Comparison of ENCODE assay signal across 26 cellular contexts in genomic region chr1:67544921-67545320, GRCh38.
"Had no signal": no experiment of that assay in that cellular context is flagged by ENCODE, and none has a peak within 500 bp of the region (broad histone marks: within the 10 kb centered on the region; RNA-seq: fewer than 3 reads in every experiment).

No MANE protein-coding gene starts in this region.

- H2AFZ ChIP-seq: parathyroid adenoma had no signal

- H3K79me2 ChIP-seq: parathyroid adenoma had no signal

- H3K36me3 Mint-ChIP-seq: immature natural killer cell; naive thymus-derived CD8-positive, alpha-beta T cell; stimulated activated naive B cell treated with anti-CD40 and anti-IgM and Interleukin-4, amounts not matched to agents 10 μg/mL and 1 μg/mL and 100 μg/mL, for 72 hours had no signal

- H3K9ac ChIP-seq: parathyroid adenoma had no signal

- H3K9me3 Mint-ChIP-seq: immature natural killer cell; stimulated activated naive B cell treated with anti-CD40 and anti-IgM and Interleukin-4, amounts not matched to agents 10 μg/mL and 1 μg/mL and 100 μg/mL, for 72 hours had no signal

- DNase-seq: dermis blood vessel endothelial cell; effector memory CD4-positive, alpha-beta T cell; erythroblast; esophagus squamous epithelium; hypothalamus; immature natural killer cell; left ventricle myocardium superior; lower lobe of right lung; naive thymus-derived CD8-positive, alpha-beta T cell; right cardiac atrium; sigmoid colon; spleen; stimulated activated naive B cell treated with anti-CD40 and anti-IgM and Interleukin-4, amounts not matched to agents 10 μg/mL and 1 μg/mL and 100 μg/mL, for 72 hours; transverse colon; upper lobe of right lung; uterus had no signal

- H3K27me3 ChIP-seq: esophagus squamous epithelium, sigmoid colon, spleen, transverse colon, upper lobe of right lung, uterus had no signal

- ATAC-seq: left ventricle myocardium superior; lower lobe of right lung; naive thymus-derived CD8-positive, alpha-beta T cell; right cardiac atrium; stimulated activated naive B cell treated with anti-CD40 and anti-IgM and Interleukin-4, amounts not matched to agents 10 μg/mL and 1 μg/mL and 100 μg/mL, for 72 hours; upper lobe of right lung had no signal

- H3K27ac Mint-ChIP-seq: immature natural killer cell; progenitor cell of endocrine pancreas; stimulated activated naive B cell treated with anti-CD40 and anti-IgM and Interleukin-4, amounts not matched to agents 10 μg/mL and 1 μg/mL and 100 μg/mL, for 72 hours; stimulated activated naive CD8-positive, alpha-beta T cell treated with anti-CD3 and anti-CD28 coated beads, Interleukin-15, Interleukin-2, amounts not matched to agents 100 ng/mL and 50 ng/mL, for 24 hours had no signal

- H3K27ac ChIP-seq: coronary artery, esophagus squamous epithelium, lower lobe of right lung, parathyroid adenoma, sigmoid colon, skin epidermis, spleen, thoracic aorta, transverse colon, upper lobe of right lung, uterus had no signal

- H3K36me3 ChIP-seq: esophagus squamous epithelium, lower lobe of right lung, sigmoid colon, spleen, thoracic aorta, transverse colon, upper lobe of right lung, uterus had no signal

- H3K27me3 Mint-ChIP-seq: naive thymus-derived CD8-positive, alpha-beta T cell had no signal

- H3K4me1 ChIP-seq: esophagus squamous epithelium, lower lobe of right lung, parathyroid adenoma, sigmoid colon, spleen, uterus had no signal

- H3K4me1 Mint-ChIP-seq: immature natural killer cell, neural crest cell had no signal

- H3K4me3 ChIP-seq: coronary artery, esophagus squamous epithelium, lower lobe of right lung, sigmoid colon, skin epidermis, spleen, thoracic aorta, transverse colon, upper lobe of right lung, uterus had no signal

- H3K9me3 ChIP-seq: esophagus squamous epithelium, lower lobe of right lung, sigmoid colon, spleen, thoracic aorta, transverse colon, upper lobe of right lung, uterus had no signal

- FAIRE-seq: endothelial cell of umbilical vein, frontal cortex, keratinocyte had no signal

- H3K4me3 Mint-ChIP-seq: immature natural killer cell; naive thymus-derived CD8-positive, alpha-beta T cell; neural crest cell; stimulated activated naive B cell treated with anti-CD40 and anti-IgM and Interleukin-4, amounts not matched to agents 10 μg/mL and 1 μg/mL and 100 μg/mL, for 72 hours; stimulated activated naive CD8-positive, alpha-beta T cell treated with anti-CD3 and anti-CD28 coated beads, Interleukin-15, Interleukin-2, amounts not matched to agents 100 ng/mL and 50 ng/mL, for 24 hours had no signal
